In the genomic region with DNA sequence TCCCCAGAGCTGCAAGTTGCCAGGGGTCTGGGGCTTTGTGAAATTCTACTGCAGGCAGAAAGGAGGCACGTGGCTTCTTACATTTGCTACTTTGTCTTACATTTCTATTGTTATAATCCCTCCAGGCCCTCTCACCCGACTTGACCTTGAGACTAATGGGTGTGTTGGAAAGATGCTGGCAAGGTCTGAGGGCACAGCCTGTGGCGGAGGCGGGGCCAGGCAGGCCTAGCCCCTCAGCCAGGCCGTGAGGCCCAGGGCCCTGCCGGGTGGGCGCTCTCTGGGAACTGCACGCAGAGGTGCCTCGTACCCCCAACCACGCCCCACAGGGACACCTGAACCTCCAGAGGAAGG, we compare ENCODE assay signal across 9 cellular contexts.
DNase-seq lines count a peak whose midpoint lies in the region; ATAC-seq and TF ChIP-seq lines count a peak whose summit lies in the region.
"Had no signal": no experiment of that assay in that cellular context is flagged by ENCODE, and none has a peak within 500 bp of the region (broad histone marks: within the 10 kb centered on the region; RNA-seq: fewer than 3 reads in every experiment).

No MANE protein-coding gene starts in this region.

- peak overlapping the region; percentile 55 for H3K4me2 ChIP-seq in Karpas-422 (ENCODE audit: low read depth, low read length, poor library complexity, severe bottlenecking)

- no peak for DNase-seq in Karpas-422
- no peak for DNase-seq in epithelial cell of prostate (ENCODE audit: low read depth, low spot score)
- no peak for DNase-seq in sigmoid colon
- DNase-seq in HPDE6-E6E7 (ENCODE audit: extremely low spot score) = no peak
- DNase-seq in 8988T = no peak
- no peak for DNase-seq in activated CD8-positive, alpha-beta memory T cell treated with anti-CD3 and anti-CD28 coated beads, Interleukin-2, amount 10 ng/mL, durations not matched to agents 7 days and 5 days
- DNase-seq in activated naive CD4-positive, alpha-beta T cell treated with anti-CD3 and anti-CD28 coated beads for 36 hours = no peak

- H3K36me3 ChIP-seq in Karpas-422 (ENCODE audit: insufficient read depth, low read length) = no peaks in the 10 kb centered on the region
- H3K36me3 ChIP-seq in sigmoid colon = no peaks in the 10 kb centered on the region

- no peaks in the 10 kb centered on the region for H4K20me1 ChIP-seq in Karpas-422 (ENCODE audit: insufficient read depth, low read depth, low read length)

- H3K9me3 Mint-ChIP-seq in activated CD8-positive, alpha-beta memory T cell treated with anti-CD3 and anti-CD28 coated beads, Interleukin-2, amount 10 ng/mL, durations not matched to agents 7 days and 5 days (ENCODE audit: low read depth) = no peaks in the 10 kb centered on the region
- H3K9me3 Mint-ChIP-seq in activated naive CD4-positive, alpha-beta T cell treated with anti-CD3 and anti-CD28 coated beads for 36 hours = no peaks in the 10 kb centered on the region

- peak; percentile 38 for ATAC-seq in GM19324 (IDR thresholded peaks at IDR 0.05; ENCODE audit: low FRiP score, unreplicated experiment)
- ATAC-seq in activated CD8-positive, alpha-beta memory T cell treated with anti-CD3 and anti-CD28 coated beads, Interleukin-2, amount 10 ng/mL, durations not matched to agents 7 days and 5 days = no peak

- no peak overlapping the region for H3K27ac ChIP-seq in Karpas-422 (ENCODE audit: low read length)
- peak overlapping the region; percentile 86 for H3K27ac ChIP-seq in epithelial cell of prostate
- H3K27ac ChIP-seq in sigmoid colon = peak overlapping the region; percentile 69 to 87 (median 78)

- H3K9me2 ChIP-seq in Karpas-422 (replicated peaks; ENCODE audit: insufficient read depth, low read length) = no peaks in the 10 kb centered on the region

- H3K27me3 ChIP-seq in Karpas-422 (ENCODE audit: low read length) (peaks cover 2% of the 10 kb centered on the region; the same call in 1 of the 2 replicates), sigmoid colon (no peaks in the 10 kb centered on the region)

- CTCF ChIA-PET in activated CD8-positive, alpha-beta memory T cell treated with anti-CD3 and anti-CD28 coated beads, Interleukin-2, amount 10 ng/mL, durations not matched to agents 7 days and 5 days (lab: Charles Lee) = interaction anchor here (0.8 to 1.2 kb wide), 2 partner anchors 131 to 313 kb away, joined by 3 read pairs; no protein-coding TSS in a partner anchor
- CTCF ChIA-PET in activated naive CD4-positive, alpha-beta T cell treated with anti-CD3 and anti-CD28 coated beads for 36 hours (lab: Charles Lee) = interaction anchor here (1.0 to 2.3 kb wide), 2 partner anchors 29 to 320 kb away, joined by 3 to 8 read pairs; no protein-coding TSS in a partner anchor

- H3K4me1 ChIP-seq in Karpas-422 (ENCODE audit: low read length) = peaks cover 12% of the 10 kb centered on the region
- H3K4me1 ChIP-seq in sigmoid colon = peaks cover 0 to 16% (median 16%) of the 10 kb centered on the region in 4 donors

- no peaks in the 10 kb centered on the region for H3K27me3 Mint-ChIP-seq in activated CD8-positive, alpha-beta memory T cell treated with anti-CD3 and anti-CD28 coated beads, Interleukin-2, amount 10 ng/mL, durations not matched to agents 7 days and 5 days
- H3K27me3 Mint-ChIP-seq in activated naive CD4-positive, alpha-beta T cell treated with anti-CD3 and anti-CD28 coated beads for 36 hours (ENCODE audit: low read depth) = peaks cover 8% of the 10 kb centered on the region

- H3K9ac ChIP-seq in Karpas-422 (ENCODE audit: low read length) = peak overlapping the region; percentile 24; the same call in 1 of the 2 replicates

- H3K9me3 ChIP-seq in Karpas-422 (ENCODE audit: low read length) (no peaks in the 10 kb centered on the region), sigmoid colon (no peaks in the 10 kb centered on the region)

- WGBS in sigmoid colon, 2 donors = 37 to 45% methylated on average over 10 of the region's 10 CpGs

- TF ChIP-seq CTCF in sigmoid colon (IDR thresholded peaks at IDR 0.05) = no peak

- no peak overlapping the region for H3K4me3 Mint-ChIP-seq in activated CD8-positive, alpha-beta memory T cell treated with anti-CD3 and anti-CD28 coated beads, Interleukin-2, amount 10 ng/mL, durations not matched to agents 7 days and 5 days
- H3K4me3 Mint-ChIP-seq in activated naive CD4-positive, alpha-beta T cell treated with anti-CD3 and anti-CD28 coated beads for 36 hours = no peak overlapping the region
- H3K4me3 Mint-ChIP-seq: nephron had no signal

- H3K27ac Mint-ChIP-seq in activated CD8-positive, alpha-beta memory T cell treated with anti-CD3 and anti-CD28 coated beads, Interleukin-2, amount 10 ng/mL, durations not matched to agents 7 days and 5 days = no peak overlapping the region
- no peak overlapping the region for H3K27ac Mint-ChIP-seq in activated naive CD4-positive, alpha-beta T cell treated with anti-CD3 and anti-CD28 coated beads for 36 hours
- H3K27ac Mint-ChIP-seq: nephron had no signal

- H3K4me3 ChIP-seq in Karpas-422 (ENCODE audit: low read length) (peak overlapping the region; percentile 51; the same call in 1 of the 2 replicates), sigmoid colon (peak overlapping the region; percentile 2 to 37 (median 23))

- H3K4me1 Mint-ChIP-seq in activated CD8-positive, alpha-beta memory T cell treated with anti-CD3 and anti-CD28 coated beads, Interleukin-2, amount 10 ng/mL, durations not matched to agents 7 days and 5 days = peaks cover 23% of the 10 kb centered on the region
- peaks cover 14% of the 10 kb centered on the region for H3K4me1 Mint-ChIP-seq in activated naive CD4-positive, alpha-beta T cell treated with anti-CD3 and anti-CD28 coated beads for 36 hours (ENCODE audit: low read depth)
- H3K4me1 Mint-ChIP-seq: nephron had no signal

- TF ChIP-seq EP300 in sigmoid colon (IDR thresholded peaks at IDR 0.05) = no peak

- no peaks in the 10 kb centered on the region for H3K79me2 ChIP-seq in Karpas-422 (ENCODE audit: low read length)

- no peak for TF ChIP-seq POLR2A in sigmoid colon (IDR thresholded peaks at IDR 0.05)

- intact Hi-C loops in sigmoid colon (cut with DNase I) = no loop called here
- intact Hi-C loops in activated naive CD4-positive, alpha-beta T cell treated with anti-CD3 and anti-CD28 coated beads for 36 hours (cut with micrococcal nuclease) = loop anchor here (1.0 to 5.0 kb wide), 4 partner anchors 86 to 406 kb away; a partner anchor contains a TSS

- peak overlapping the region; percentile 96; the same call in 1 of the 2 replicates for H2AFZ ChIP-seq in Karpas-422 (ENCODE audit: low read length)

- H3K36me3 Mint-ChIP-seq in activated CD8-positive, alpha-beta memory T cell treated with anti-CD3 and anti-CD28 coated beads, Interleukin-2, amount 10 ng/mL, durations not matched to agents 7 days and 5 days = peaks cover 1% of the 10 kb centered on the region
- H3K36me3 Mint-ChIP-seq in activated naive CD4-positive, alpha-beta T cell treated with anti-CD3 and anti-CD28 coated beads for 36 hours (ENCODE audit: low read depth) = no peaks in the 10 kb centered on the region
